17 cellular contexts compared by ENCODE assay signal in genomic region chr10:71718165-71718678, GRCh38. TPM values are rescaled to one million over a fixed set of nuclear protein-coding genes. Genes with fewer than 3 reads are reported as not detected.
"Had no signal": no experiment of that assay in that cellular context is flagged by ENCODE, and none has a peak within 500 bp of the region (broad histone marks: within the 10 kb centered on the region; RNA-seq: fewer than 3 reads in every experiment).

No MANE protein-coding gene starts in this region.

- H3K4me3 ChIP-seq: cardiac muscle cell, psoas muscle, SJCRH30, thoracic aorta had no signal

- ATAC-seq: activated CD8-positive, alpha-beta T cell treated with anti-CD3 and anti-CD28 coated beads for 36 hours; naive thymus-derived CD8-positive, alpha-beta T cell; stimulated activated naive CD8-positive, alpha-beta T cell treated with anti-CD3 and anti-CD28 coated beads, Interleukin-15, amount 100 ng/mL, for 72 hours had no signal

- H3K27me3 Mint-ChIP-seq: activated CD8-positive, alpha-beta T cell treated with anti-CD3 and anti-CD28 coated beads for 36 hours; naive thymus-derived CD8-positive, alpha-beta T cell; stimulated activated naive CD8-positive, alpha-beta T cell treated with anti-CD3 and anti-CD28 coated beads, Interleukin-15, amount 100 ng/mL, for 72 hours had no signal

- H3K4me3 Mint-ChIP-seq: activated CD8-positive, alpha-beta T cell treated with anti-CD3 and anti-CD28 coated beads for 36 hours; activated T-helper 1 cell treated with anti-CD3 and anti-CD28 coated beads, Interleukin-12 subunit alpha, Interleukin-12 subunit beta, Interleukin-2, Interleukin-4 antibody, amounts not matched to agents 30 ng/mL and 10 ng/mL and 1 ng/mL, durations not matched to agents 14 hours and 24 hours and 36 hours; stimulated activated naive CD8-positive, alpha-beta T cell treated with anti-CD3 and anti-CD28 coated beads, Interleukin-15, amount 100 ng/mL, for 72 hours had no signal

- H3K27ac ChIP-seq: cardiac muscle cell, epithelial cell of prostate, psoas muscle, SJCRH30, VCaP had no signal

- H3K27me3 ChIP-seq: cardiac muscle cell, SJCRH30 had no signal

- H3K9me3 Mint-ChIP-seq: activated CD8-positive, alpha-beta T cell treated with anti-CD3 and anti-CD28 coated beads for 36 hours; activated T-helper 1 cell treated with anti-CD3 and anti-CD28 coated beads, Interleukin-12 subunit alpha, Interleukin-12 subunit beta, Interleukin-2, Interleukin-4 antibody, amounts not matched to agents 30 ng/mL and 10 ng/mL and 1 ng/mL, durations not matched to agents 14 hours and 24 hours and 36 hours; naive thymus-derived CD8-positive, alpha-beta T cell; stimulated activated naive CD8-positive, alpha-beta T cell treated with anti-CD3 and anti-CD28 coated beads, Interleukin-15, amount 100 ng/mL, for 72 hours had no signal

- H3K27ac Mint-ChIP-seq: activated CD8-positive, alpha-beta T cell treated with anti-CD3 and anti-CD28 coated beads for 36 hours; activated T-helper 1 cell treated with anti-CD3 and anti-CD28 coated beads, Interleukin-12 subunit alpha, Interleukin-12 subunit beta, Interleukin-2, Interleukin-4 antibody, amounts not matched to agents 30 ng/mL and 10 ng/mL and 1 ng/mL, durations not matched to agents 14 hours and 24 hours and 36 hours had no signal

- H3K9me3 ChIP-seq: psoas muscle, SJCRH30, thoracic aorta had no signal

- H3K36me3 ChIP-seq: cardiac muscle cell, SJCRH30, thoracic aorta had no signal

- DNase-seq: activated CD8-positive, alpha-beta memory T cell treated with anti-CD3 and anti-CD28 coated beads, Interleukin-2, amount 50 U/mL, for 4 hours; activated CD8-positive, alpha-beta T cell treated with anti-CD3 and anti-CD28 coated beads for 36 hours; activated naive CD4-positive, alpha-beta T cell; effector memory CD4-positive, alpha-beta T cell; mammary epithelial cell; naive thymus-derived CD8-positive, alpha-beta T cell; SJCRH30; stimulated activated CD4-positive, alpha-beta T cell treated with anti-CD3 and anti-CD28 coated beads, Interleukin-4, amount 100 ng/mL, for 24 hours; stimulated activated naive CD8-positive, alpha-beta T cell treated with anti-CD3 and anti-CD28 coated beads, Interleukin-15, amount 100 ng/mL, for 72 hours; SW 1271 had no signal

- H3K36me3 Mint-ChIP-seq: naive thymus-derived CD8-positive, alpha-beta T cell had no signal

RNA-seq across cellular contexts. Expression of gene C10orf105, which starts 1.4 kb away (rescaled TPM):
- total RNA-seq: glomerular endothelial cell, psoas muscle, SJCRH30 had no signal
- polyA plus RNA-seq: cardiac muscle cell, mammary epithelial cell had no signal
